In genomic region chr1:175635092-175635491, GRCh38 we compare ENCODE assay signal across 32 cellular contexts.
"Had no signal": no experiment of that assay in that cellular context is flagged by ENCODE, and none has a peak within 500 bp of the region (broad histone marks: within the 10 kb centered on the region; RNA-seq: fewer than 3 reads in every experiment).

No MANE protein-coding gene starts in this region.

- H3K27me3 ChIP-seq: cardiac muscle cell had no signal

- H3K4me1 Mint-ChIP-seq: activated CD4-positive, alpha-beta T cell treated with anti-CD3 and anti-CD28 coated beads, Interleukin-2, amount 10 ng/mL, durations not matched to agents 24 days and 14 days; activated naive CD8-positive, alpha-beta T cell treated with anti-CD3 and anti-CD28 coated beads for 36 hours; activated T-helper 17 cell treated with anti-CD3 and anti-CD28 coated beads, Interleukin-2, amount 50 U/mL, for 72 hours; central memory CD8-positive, alpha-beta T cell had no signal

- H3K27ac Mint-ChIP-seq: activated CD4-positive, alpha-beta T cell treated with anti-CD3 and anti-CD28 coated beads, Interleukin-2, amount 10 ng/mL, durations not matched to agents 24 days and 14 days; activated CD8-positive, alpha-beta T cell treated with anti-CD3 and anti-CD28 coated beads for 36 hours; activated naive CD8-positive, alpha-beta T cell treated with anti-CD3 and anti-CD28 coated beads for 36 hours; activated T-cell treated with anti-CD3 and anti-CD28 coated beads, Interleukin-2, amount 50 U/mL, for 72 hours; activated T-helper 17 cell treated with anti-CD3 and anti-CD28 coated beads, Interleukin-2, amount 50 U/mL, for 72 hours; T-helper 1 cell treated with Interleukin-12 subunit alpha and Interleukin-12 subunit beta and Interleukin-4 antibody, amounts not matched to agents 30 μg/mL and 1 μg/mL, for 36 hours; T-helper 2 cell treated with Interferon-gamma antibody and Interleukin-4, amounts not matched to agents 5 μg/mL and 100 μg/mL, for 36 hours had no signal

- H3K4me3 Mint-ChIP-seq: activated CD4-positive, alpha-beta T cell treated with anti-CD3 and anti-CD28 coated beads, Interleukin-2, amount 10 ng/mL, durations not matched to agents 24 days and 14 days; activated CD8-positive, alpha-beta T cell treated with anti-CD3 and anti-CD28 coated beads for 36 hours; activated naive CD8-positive, alpha-beta T cell treated with anti-CD3 and anti-CD28 coated beads for 36 hours; activated T-cell treated with anti-CD3 and anti-CD28 coated beads, Interleukin-2, amount 50 U/mL, for 72 hours; activated T-helper 17 cell treated with anti-CD3 and anti-CD28 coated beads, Interleukin-2, amount 50 U/mL, for 72 hours; central memory CD8-positive, alpha-beta T cell; T-helper 1 cell treated with Interleukin-12 subunit alpha and Interleukin-12 subunit beta and Interleukin-4 antibody, amounts not matched to agents 30 μg/mL and 1 μg/mL, for 36 hours; T-helper 2 cell treated with Interferon-gamma antibody and Interleukin-4, amounts not matched to agents 5 μg/mL and 100 μg/mL, for 36 hours had no signal

- H3K36me3 ChIP-seq: cardiac muscle cell, MG63, SJSA1 had no signal

- H3K27ac ChIP-seq: cardiac muscle cell, SJSA1 had no signal

- H3K4me3 ChIP-seq: cardiac muscle cell, MG63, SJSA1 had no signal

- ATAC-seq: activated CD8-positive, alpha-beta T cell treated with anti-CD3 and anti-CD28 coated beads for 36 hours; activated T-cell treated with anti-CD3 and anti-CD28 coated beads, Interleukin-2, amount 50 U/mL, for 72 hours; activated T-helper 17 cell treated with anti-CD3 and anti-CD28 coated beads, Interleukin-2, amount 50 U/mL, for 72 hours; Panc1 had no signal

- FAIRE-seq: TTC549 had no signal

- H3K36me3 Mint-ChIP-seq: activated naive CD8-positive, alpha-beta T cell treated with anti-CD3 and anti-CD28 coated beads for 36 hours had no signal

- H3K4me1 ChIP-seq: SJSA1 had no signal

- DNase-seq: activated CD4-positive, alpha-beta T cell treated with anti-CD3 and anti-CD28 coated beads, Interleukin-2, amount 10 ng/mL, durations not matched to agents 24 days and 14 days; activated CD4-positive, alpha-beta T cell treated with anti-CD3 and anti-CD28 coated beads, Interleukin-2, amount 50 U/mL, for 4 hours; activated CD8-positive, alpha-beta T cell treated with anti-CD3 and anti-CD28 coated beads for 36 hours; activated effector memory CD4-positive, alpha-beta T cell treated with anti-CD3 and anti-CD28 coated beads, Interleukin-2, amount 50 U/mL, for 16 hours; activated naive CD4-positive, alpha-beta T cell; activated naive CD4-positive, alpha-beta T cell treated with anti-CD3 and anti-CD28 coated beads, Interleukin-2, amount 50 U/mL, for 16 hours; activated naive CD8-positive, alpha-beta T cell treated with anti-CD3 and anti-CD28 coated beads for 36 hours; activated T-cell treated with anti-CD3 and anti-CD28 coated beads, Interleukin-2, amount 50 U/mL, for 1 hour; activated T-cell treated with anti-CD3 and anti-CD28 coated beads, Interleukin-2, amount 50 U/mL, for 72 hours; amniotic stem cell; aorta; Karpas-422; KBM-7; MG63; NCI-H1048; NCI-H1105 treated with DMSO at 0.1 percent for 48 hours; NCI-H1436 treated with DMSO at 0.1 percent for 48 hours; NCI-H187 treated with DMSO at 0.1 percent for 48 hours; NCI-H2171 treated with DMSO at 0.1 percent for 48 hours; NCI-H2227 treated with DMSO at 0.1 percent for 48 hours; NCI-H446; NCI-H524 treated with DMSO at 0.1 percent for 48 hours; SHP77 treated with DMSO at 0.1 percent for 48 hours; SK-N-SH had no signal

- H3K9me3 ChIP-seq: MG63, SJSA1, SK-N-SH had no signal

- H3K9me3 Mint-ChIP-seq: activated CD4-positive, alpha-beta T cell treated with anti-CD3 and anti-CD28 coated beads, Interleukin-2, amount 10 ng/mL, durations not matched to agents 24 days and 14 days; activated CD8-positive, alpha-beta T cell treated with anti-CD3 and anti-CD28 coated beads for 36 hours; activated naive CD8-positive, alpha-beta T cell treated with anti-CD3 and anti-CD28 coated beads for 36 hours; activated T-cell treated with anti-CD3 and anti-CD28 coated beads, Interleukin-2, amount 50 U/mL, for 72 hours; activated T-helper 17 cell treated with anti-CD3 and anti-CD28 coated beads, Interleukin-2, amount 50 U/mL, for 72 hours; central memory CD8-positive, alpha-beta T cell; T-helper 1 cell treated with Interleukin-12 subunit alpha and Interleukin-12 subunit beta and Interleukin-4 antibody, amounts not matched to agents 30 μg/mL and 1 μg/mL, for 36 hours; T-helper 2 cell treated with Interferon-gamma antibody and Interleukin-4, amounts not matched to agents 5 μg/mL and 100 μg/mL, for 36 hours had no signal
